ENCODE assay signal across 24 cellular contexts in the genomic region with DNA sequence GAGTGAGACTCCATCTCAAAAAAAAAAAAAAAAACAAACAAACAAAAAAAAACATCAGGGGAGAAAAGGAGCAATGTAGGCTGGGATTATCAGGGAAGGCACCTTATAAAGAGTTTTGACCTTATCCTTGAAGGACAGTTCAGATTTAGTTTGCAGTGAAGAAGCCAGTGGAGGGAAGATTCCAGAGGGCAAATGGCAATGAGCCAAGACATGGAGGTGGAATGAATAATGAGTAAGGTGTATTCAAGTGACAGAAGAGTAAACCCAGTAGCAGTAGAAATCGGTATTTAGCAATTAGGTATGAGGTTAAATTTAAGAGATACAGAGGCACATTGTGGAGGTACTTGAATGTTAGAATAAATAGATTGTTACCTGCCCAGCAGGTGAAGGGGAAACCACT. TPM values are rescaled to one million over a fixed set of nuclear protein-coding genes. Genes with fewer than 3 reads are reported as not detected.
DNase-seq lines count a peak whose midpoint lies in the region; ATAC-seq and TF ChIP-seq lines count a peak whose summit lies in the region.
"Had no signal": no experiment of that assay in that cellular context is flagged by ENCODE, and none has a peak within 500 bp of the region (broad histone marks: within the 10 kb centered on the region; RNA-seq: fewer than 3 reads in every experiment).

No MANE protein-coding gene starts in this region.

- H3K27me3 Mint-ChIP-seq in activated CD4-positive, alpha-beta T cell treated with anti-CD3 and anti-CD28 coated beads, Interleukin-2, amount 10 ng/mL, durations not matched to agents 7 days and 5 days, result peaks cover 8% of the 10 kb centered on the region

- ATAC-seq in stimulated activated effector memory CD8-positive, alpha-beta T cell treated with anti-CD3 and anti-CD28 coated beads, Interleukin-12 subunit alpha, Interleukin-12 subunit beta, amount 100 ng/mL, for 72 hours, result no peak
- ATAC-seq: HepG2 had no signal

- H3K4me3 ChIP-seq in epithelial cell of esophagus (ENCODE audit: low read length), result no peak overlapping the region
- H3K4me3 ChIP-seq: Peyer's patch had no signal

- H3K4me3 Mint-ChIP-seq in stimulated activated effector memory CD8-positive, alpha-beta T cell treated with anti-CD3 and anti-CD28 coated beads, Interleukin-12 subunit alpha, Interleukin-12 subunit beta, amount 100 ng/mL, for 72 hours, result no peak overlapping the region
- H3K4me3 Mint-ChIP-seq in activated CD4-positive, alpha-beta T cell treated with anti-CD3 and anti-CD28 coated beads, Interleukin-2, amount 10 ng/mL, durations not matched to agents 7 days and 5 days, result no peak overlapping the region

- H3K27ac Mint-ChIP-seq in stimulated activated effector memory CD8-positive, alpha-beta T cell treated with anti-CD3 and anti-CD28 coated beads, Interleukin-12 subunit alpha, Interleukin-12 subunit beta, amount 100 ng/mL, for 72 hours, result peak overlapping the region; percentile 98
- no peak overlapping the region for H3K27ac Mint-ChIP-seq in activated CD4-positive, alpha-beta T cell treated with anti-CD3 and anti-CD28 coated beads, Interleukin-2, amount 10 ng/mL, durations not matched to agents 7 days and 5 days

- CTCF ChIA-PET in activated CD4-positive, alpha-beta T cell treated with anti-CD3 and anti-CD28 coated beads, Interleukin-2, amount 10 ng/mL, durations not matched to agents 7 days and 5 days (lab: Charles Lee), result interaction anchor here (0.6 to 2.7 kb wide), 10 partner anchors 9 to 190 kb away, joined by 3 to 10 read pairs (median 3); no protein-coding TSS in a partner anchor

- H3K36me3 Mint-ChIP-seq in stimulated activated effector memory CD8-positive, alpha-beta T cell treated with anti-CD3 and anti-CD28 coated beads, Interleukin-12 subunit alpha, Interleukin-12 subunit beta, amount 100 ng/mL, for 72 hours, result peaks cover 31% of the 10 kb centered on the region
- peaks cover under 1% of the 10 kb centered on the region for H3K36me3 Mint-ChIP-seq in activated CD4-positive, alpha-beta T cell treated with anti-CD3 and anti-CD28 coated beads, Interleukin-2, amount 10 ng/mL, durations not matched to agents 7 days and 5 days (ENCODE audit: low read depth)

- peaks cover 25% of the 10 kb centered on the region for H3K4me1 Mint-ChIP-seq in stimulated activated effector memory CD8-positive, alpha-beta T cell treated with anti-CD3 and anti-CD28 coated beads, Interleukin-12 subunit alpha, Interleukin-12 subunit beta, amount 100 ng/mL, for 72 hours
- H3K4me1 Mint-ChIP-seq in activated CD4-positive, alpha-beta T cell treated with anti-CD3 and anti-CD28 coated beads, Interleukin-2, amount 10 ng/mL, durations not matched to agents 7 days and 5 days, result peaks cover 24% of the 10 kb centered on the region

- POLR2A ChIA-PET in activated CD4-positive, alpha-beta T cell treated with anti-CD3 and anti-CD28 coated beads, Interleukin-2, amount 10 ng/mL, durations not matched to agents 7 days and 5 days (lab: Charles Lee), result no interaction called here

- TF ChIP-seq CTCF in epithelial cell of esophagus (IDR thresholded peaks at IDR 0.05; ENCODE audit: insufficient read depth, low read depth, low read length, missing control alignments), result no peak

- no peaks in the 10 kb centered on the region for H3K9me3 Mint-ChIP-seq in stimulated activated effector memory CD8-positive, alpha-beta T cell treated with anti-CD3 and anti-CD28 coated beads, Interleukin-12 subunit alpha, Interleukin-12 subunit beta, amount 100 ng/mL, for 72 hours
- H3K9me3 Mint-ChIP-seq in activated CD4-positive, alpha-beta T cell treated with anti-CD3 and anti-CD28 coated beads, Interleukin-2, amount 10 ng/mL, durations not matched to agents 7 days and 5 days, result peaks cover 3% of the 10 kb centered on the region

- DNase-seq in NCI-H1417 (lab: John Stamatoyannopoulos, UW) (peak in 2 of 3 experiments; percentile 11 to 19), NCI-H1417 treated with DMSO at 0.1 percent for 48 hours (lab: John Stamatoyannopoulos, UW) (no peak), M059J (ENCODE audit: low read depth) (peak; percentile 33), epithelial cell of esophagus (ENCODE audit: low read depth) (peak; percentile 52), NCI-H226 (no peak)
- no peak for DNase-seq in stimulated activated effector memory CD8-positive, alpha-beta T cell treated with anti-CD3 and anti-CD28 coated beads, Interleukin-12 subunit alpha, Interleukin-12 subunit beta, amount 100 ng/mL, for 72 hours (ENCODE audit: low spot score in 2 of 2)
- DNase-seq in activated CD4-positive, alpha-beta T cell treated with anti-CD3 and anti-CD28 coated beads, Interleukin-2, amount 10 ng/mL, durations not matched to agents 7 days and 5 days, result no peak
- no peak for DNase-seq in activated CD4-positive, alpha-beta T cell treated with anti-CD3 and anti-CD28 coated beads, Interleukin-2, amount 50 U/mL, for 48 hours
- DNase-seq: AML-193; EL; GF-D8; GOT3; HCEC 1CT; KG1; MV-4-11; NCI-H1105 treated with DMSO at 0.1 percent for 48 hours; NCI-H1694 treated with DMSO at 0.1 percent for 48 hours; NCI-H2081 treated with DMSO at 0.1 percent for 48 hours; NCI-H510A treated with DMSO at 0.1 percent for 48 hours; NCI-H774; NK-92 treated with Interleukin-12 subunit alpha and Interleukin-12 subunit beta, amount 100 ng/mL, for 24 hours; T-helper 1 cell had no signal

RNA-seq across cellular contexts. Expression of gene DUSP16, which starts 2.2 kb away (rescaled TPM):
- total RNA-seq in M059J (2014; rRNA removed; shearing (Covaris generic)), result 11.1 and 13.3 TPM in 2 replicates
- 10 to 100 TPM; 33.6 to 35.9 TPM for total RNA-seq in activated CD4-positive, alpha-beta T cell treated with anti-CD3 and anti-CD28 coated beads, Interleukin-2, amount 10 ng/mL, durations not matched to agents 7 days and 5 days

RNA-seq across cellular contexts. Expression of gene CREBL2, which starts 46.8 kb away (rescaled TPM):
- total RNA-seq in M059J (2014; rRNA removed; shearing (Covaris generic)), result 22.9 and 37.3 TPM in 2 replicates
- total RNA-seq in activated CD4-positive, alpha-beta T cell treated with anti-CD3 and anti-CD28 coated beads, Interleukin-2, amount 10 ng/mL, durations not matched to agents 7 days and 5 days, result 10 to 100 TPM; 18.2 to 21.2 TPM

Comparison
In these comparisons a context has a peak if more than half of its experiments do, and no peak if none do; other contexts are left out.
1. DNase-seq: peak in NCI-H1417 (2 of 3), M059J (single experiment) and epithelial cell of esophagus (single experiment); none in NCI-H1417 treated with DMSO at 0.1 percent for 48 hours (single experiment), stimulated activated effector memory CD8-positive, alpha-beta T cell treated with anti-CD3 and anti-CD28 coated beads, Interleukin-12 subunit alpha, Interleukin-12 subunit beta, amount 100 ng/mL, for 72 hours (0 of 2), activated CD4-positive, alpha-beta T cell treated with anti-CD3 and anti-CD28 coated beads, Interleukin-2, amount 10 ng/mL, durations not matched to agents 7 days and 5 days (single experiment), activated CD4-positive, alpha-beta T cell treated with anti-CD3 and anti-CD28 coated beads, Interleukin-2, amount 50 U/mL, for 48 hours (0 of 2) and NCI-H226 (single experiment).